In the genomic region with DNA sequence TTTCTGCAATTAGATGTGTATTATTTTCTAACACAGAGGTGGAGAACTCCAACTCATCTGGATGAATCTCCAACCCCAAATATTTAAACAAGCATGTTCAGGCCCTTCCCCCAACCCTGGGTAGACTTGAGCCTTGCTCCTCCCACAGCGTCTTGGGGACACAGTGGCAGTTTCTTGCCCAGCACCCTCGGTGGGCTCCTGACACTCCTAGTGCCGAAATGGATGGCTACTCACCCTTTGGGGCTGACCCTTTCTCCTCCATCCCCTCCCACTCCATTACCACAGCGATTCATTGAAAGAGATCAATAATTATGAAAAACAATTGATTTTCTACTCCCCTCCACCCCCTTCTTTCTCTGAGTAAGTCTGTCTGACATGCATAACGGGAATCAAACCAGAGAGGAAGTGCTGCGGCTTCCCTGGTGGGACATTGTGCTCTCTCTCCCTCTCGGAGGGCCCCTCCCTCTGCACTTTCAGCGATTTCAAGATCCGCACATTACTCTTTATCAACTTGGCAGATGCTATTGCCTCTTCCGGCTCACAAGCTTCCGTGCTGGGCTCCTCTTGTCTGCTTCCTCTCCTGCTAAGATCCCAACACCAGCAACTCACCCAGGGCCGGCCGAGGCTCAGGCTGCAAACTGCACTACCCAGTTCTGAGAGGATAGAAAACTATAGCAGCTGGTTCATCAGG, we compare ENCODE assay signal across 8 cellular contexts.
DNase-seq lines count a peak whose midpoint lies in the region; ATAC-seq, FAIRE-seq and TF ChIP-seq lines count a peak whose summit lies in the region.

No MANE protein-coding gene starts in this region.

- intact Hi-C loops in HepG2 (cut with micrococcal nuclease; ENCODE audit: unreplicated experiment), result no loop called here
- intact Hi-C loops in aorta (cut with DNase I), result no loop called here

- TF ChIP-seq POLR2A in HepG2 (IDR thresholded peaks at IDR 0.05; ENCODE audit: insufficient read depth in 1 of 2, low read depth in 2 of 2, low read length in 2 of 2), result no peak
- TF ChIP-seq POLR2A in erythroblast (IDR thresholded peaks at IDR 0.05; ENCODE audit: low read length), result no peak

- BruUV-seq in HepG2 (replicated peaks; lab: Mats Ljungman, UMichigan), result no TSS peak

- TF ChIP-seq RAD21 in liver (IDR thresholded peaks at IDR 0.05) (peak in 1 of 2 donors; percentile 34), HepG2 (CRISPR knock-in tag; IDR thresholded peaks at IDR 0.05) (no peak)

- TF ChIP-seq EP300 in HepG2 (IDR thresholded peaks at IDR 0.05; ENCODE audit: low read depth in 2 of 2, low read length in 2 of 2), result no peak
- no peak for TF ChIP-seq EP300 in HepG2 (CRISPR knock-in tag; IDR thresholded peaks at IDR 0.05; ENCODE audit: borderline replicate concordance)

- H3K27ac ChIP-seq in liver (ENCODE audit: low read depth in 1 of 2, low read length in 2 of 2) (no peak overlapping the region), HepG2 (ENCODE audit: extremely low read length, insufficient read depth, low read length) (no peak overlapping the region), neutrophil (peak overlapping the region; percentile 81), aorta (ENCODE audit: low read depth in 1 of 2, low read length in 2 of 2) (no peak overlapping the region)

- H3K27me3 ChIP-seq in liver (ENCODE audit: control insufficient read depth in 4 of 4, insufficient read depth in 4 of 4, low read length in 3 of 4) (no peaks in the 10 kb centered on the region), HepG2 (ENCODE audit: control insufficient read depth in 1 of 2, insufficient read depth in 2 of 2, low read length in 2 of 2) (peaks cover 2 to 9% of the 10 kb centered on the region in 2 experiments; a peak in 3 of 5 replicates), neutrophil (no peaks in the 10 kb centered on the region), aorta (ENCODE audit: control insufficient read depth in 1 of 2, insufficient read depth in 2 of 2, low read length in 1 of 2) (peaks cover 0 to 1% of the 10 kb centered on the region in 2 donors)

- ATAC-seq in HepG2, result no peak
- ATAC-seq in aorta (ENCODE audit: low FRiP score), result peak; percentile 33
- no peak for ATAC-seq in HG02798 (IDR thresholded peaks at IDR 0.05; ENCODE audit: poor library complexity, unreplicated experiment)

- no peaks in the 10 kb centered on the region for H4K20me1 ChIP-seq in HepG2 (ENCODE audit: insufficient read depth, low read length)

- H3K4me3 ChIP-seq in liver (ENCODE audit: low read depth in 1 of 3, low read length in 3 of 3) (no peak overlapping the region), HepG2 (replicated peaks in 1 of 3; ENCODE audit: insufficient read depth in 1 of 3, low read depth in 2 of 3, low read length in 3 of 3) (no peak overlapping the region), neutrophil (ENCODE audit: low read depth in 1 of 2, low read length in 1 of 2) (peak overlapping the region; percentile 1 to 29), aorta (ENCODE audit: low read length in 2 of 2) (no peak overlapping the region)

- H3K79me2 ChIP-seq in HepG2 (ENCODE audit: insufficient read depth, low read length), result no peaks in the 10 kb centered on the region

- H3K4me1 ChIP-seq in liver (ENCODE audit: control insufficient read depth in 4 of 4, insufficient read depth in 4 of 4, low read length in 3 of 4) (no peaks in the 10 kb centered on the region), HepG2 (ENCODE audit: insufficient read depth, low read length) (no peaks in the 10 kb centered on the region), neutrophil (ENCODE audit: control insufficient read depth in 1 of 2, insufficient read depth in 1 of 2, low read depth in 1 of 2, low read length in 1 of 2) (peaks cover 45 to 55% of the 10 kb centered on the region in 2 experiments), aorta (ENCODE audit: control insufficient read depth in 1 of 2, insufficient read depth in 2 of 2, low read length in 2 of 2) (no peaks in the 10 kb centered on the region)

- 11% methylated on average over 13 of the region's 13 CpGs for WGBS in liver
- 13% methylated on average over 13 of the region's 13 CpGs for WGBS in HepG2 (ENCODE audit: low lambda C conversion rate)
- WGBS in aorta, 2 donors, result 4 to 6% methylated on average over 13 of the region's 13 CpGs

- FAIRE-seq in HepG2 (lab: Jason Lieb, UNC), result no peak

- TF ChIP-seq CTCF in liver (IDR thresholded peaks at IDR 0.05; ENCODE audit: low read depth, low read length, missing input control) (no peak), HepG2 (CRISPR knock-in tag; IDR thresholded peaks at IDR 0.05) (no peak), neutrophil (IDR thresholded peaks at IDR 0.05) (no peak)

- POLR2A ChIA-PET in HepG2 (lab: Yijun Ruan, JAX), result no interaction called here

- CTCF ChIA-PET in HepG2 (lab: Yijun Ruan, JAX; ENCODE audit: low intra/inter-chr PET ratio, low total read pairs), result no interaction called here

- H3K9me3 ChIP-seq in liver (ENCODE audit: control insufficient read depth in 4 of 4, low read length in 3 of 4) (no peaks in the 10 kb centered on the region), HepG2 (ENCODE audit: low read length) (no peaks in the 10 kb centered on the region), neutrophil (peaks cover 4% of the 10 kb centered on the region), aorta (ENCODE audit: control insufficient read depth, low read length) (peaks cover 3% of the 10 kb centered on the region)

- in situ Hi-C loops in HepG2 (cut with HindIII; ENCODE audit: extremely low pct_ligation_motif_present, low pct_unique_long_range_greater_than_20kb), result no loop called here

- H2AFZ ChIP-seq in HepG2 (ENCODE audit: low read length), result no peak overlapping the region

- H3K36me3 ChIP-seq in liver (ENCODE audit: control insufficient read depth in 4 of 4, insufficient read depth in 3 of 4, low read depth in 1 of 4, low read length in 3 of 4) (no peaks in the 10 kb centered on the region), HepG2 (replicated peaks in 1 of 2; ENCODE audit: control insufficient read depth in 1 of 2, insufficient read depth in 2 of 2, low read length in 2 of 2) (no peaks in the 10 kb centered on the region), neutrophil (no peaks in the 10 kb centered on the region), aorta (ENCODE audit: control insufficient read depth in 1 of 2, insufficient read depth in 2 of 2, low read length in 1 of 2) (no peaks in the 10 kb centered on the region)

- no peak overlapping the region for H3K4me2 ChIP-seq in HepG2 (ENCODE audit: low read depth, low read length)

- no peak for DNase-seq in HepG2 (ENCODE audit: low spot score)
- peak; percentile 6 for DNase-seq in activated CD4-positive, alpha-beta T cell treated with anti-CD3 and anti-CD28 coated beads, Interleukin-2, amount 50 U/mL, for 1 hour
- DNase-seq in erythroblast (lab: John Stamatoyannopoulos, UW), result peak; percentile 3 to 16
- DNase-seq in aorta, result peak in 1 of 2 donors; percentile 69
- DNase-seq in mesenteric fat pad (ENCODE audit: low spot score), result no peak

- H3K9ac ChIP-seq in liver (ENCODE audit: low read depth in 1 of 2, low read length in 2 of 2) (no peak overlapping the region), HepG2 (ENCODE audit: insufficient read depth, low read depth, low read length) (no peak overlapping the region)

TF ChIP-seq in liver, 16 proteins besides CTCF, POLR2A, EP300 and RAD21:
- peak in 1 of 2 donors; percentile 44 for TF ChIP-seq EGR1 (IDR thresholded peaks at IDR 0.05; ENCODE audit: low read depth in 2 of 2)
- peak; percentile 21 to 49 for TF ChIP-seq GABPA (IDR thresholded peaks at IDR 0.05 in 1 of 2, conservative IDR thresholded peaks at IDR 0.05 in 1 of 2)
- peak; percentile 35 for TF ChIP-seq MAX (IDR thresholded peaks at IDR 0.05)
- TF ChIP-seq SP1 (IDR thresholded peaks at IDR 0.05), result peak; percentile 48
- TF ChIP-seq NR2F2 (IDR thresholded peaks at IDR 0.05), result peak; percentile 38
- no peak for TF ChIP-seq HNF4G (IDR thresholded peaks at IDR 0.05)
- peak in 1 of 2 donors; percentile 9 for TF ChIP-seq RXRA (IDR thresholded peaks at IDR 0.05)
- no peak for TF ChIP-seq HNF4A (conservative IDR thresholded peaks at IDR 0.05)

TF ChIP-seq in HepG2, 621 proteins besides CTCF, POLR2A, EP300 and RAD21 (continues in another document):
- TF ChIP-seq ZNF20 (CRISPR knock-in tag; IDR thresholded peaks at IDR 0.05) (no peak), ZNF687 (CRISPR knock-in tag; IDR thresholded peaks at IDR 0.05) (no peak), PITX1 (CRISPR knock-in tag; IDR thresholded peaks at IDR 0.05) (no peak), SAFB2 (CRISPR knock-in tag; IDR thresholded peaks at IDR 0.05; ENCODE audit: borderline replicate concordance, low read depth) (no peak)

Comparison
In these comparisons a context has a peak if more than half of its experiments do, and no peak if none do; other contexts are left out.
1. H3K4me3 ChIP-seq: peak in neutrophil (2 of 2); none in liver (0 of 3), HepG2 (0 of 3) and aorta (0 of 2).
2. DNase-seq: peak in activated CD4-positive, alpha-beta T cell treated with anti-CD3 and anti-CD28 coated beads, Interleukin-2, amount 50 U/mL, for 1 hour (single experiment) and erythroblast (2 of 2); none in HepG2 (single experiment) and mesenteric fat pad (single experiment).